In genomic region chr19:33386361-33386858, GRCh38 we compare ENCODE assay signal across 1 cellular context.
TF ChIP-seq lines count a peak whose summit lies in the region.

No MANE protein-coding gene starts in this region.

TF ChIP-seq in HepG2, 621 proteins besides CTCF, POLR2A, EP300 and RAD21 (continued from another document):
- TF ChIP-seq, protein P1, sequence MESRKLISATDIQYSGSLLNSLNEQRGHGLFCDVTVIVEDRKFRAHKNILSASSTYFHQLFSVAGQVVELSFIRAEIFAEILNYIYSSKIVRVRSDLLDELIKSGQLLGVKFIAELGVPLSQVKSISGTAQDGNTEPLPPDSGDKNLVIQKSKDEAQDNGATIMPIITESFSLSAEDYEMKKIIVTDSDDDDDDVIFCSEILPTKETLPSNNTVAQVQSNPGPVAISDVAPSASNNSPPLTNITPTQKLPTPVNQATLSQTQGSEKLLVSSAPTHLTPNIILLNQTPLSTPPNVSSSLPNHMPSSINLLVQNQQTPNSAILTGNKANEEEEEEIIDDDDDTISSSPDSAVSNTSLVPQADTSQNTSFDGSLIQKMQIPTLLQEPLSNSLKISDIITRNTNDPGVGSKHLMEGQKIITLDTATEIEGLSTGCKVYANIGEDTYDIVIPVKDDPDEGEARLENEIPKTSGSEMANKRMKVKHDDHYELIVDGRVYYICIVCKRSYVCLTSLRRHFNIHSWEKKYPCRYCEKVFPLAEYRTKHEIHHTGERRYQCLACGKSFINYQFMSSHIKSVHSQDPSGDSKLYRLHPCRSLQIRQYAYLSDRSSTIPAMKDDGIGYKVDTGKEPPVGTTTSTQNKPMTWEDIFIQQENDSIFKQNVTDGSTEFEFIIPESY (CRISPR knock-in tag; IDR thresholded peaks at IDR 0.05) = peak; percentile 50; the same call in 1 of the 2 replicates
- TF ChIP-seq ZNF263 (CRISPR knock-in tag; IDR thresholded peaks at IDR 0.05) (peak; percentile 89), ZFP91 (CRISPR knock-in tag; IDR thresholded peaks at IDR 0.05; ENCODE audit: borderline replicate concordance) (no peak), ZSCAN30 (CRISPR knock-in tag; IDR thresholded peaks at IDR 0.05) (no peak), ZNF687 (CRISPR knock-in tag; IDR thresholded peaks at IDR 0.05) (0 out of 2 replicates have a peak, but pooled peaks have one; percentile 12), CREB1 (IDR thresholded peaks at IDR 0.05) (no peak), CREB1 (CRISPR knock-in tag; IDR thresholded peaks at IDR 0.05) (no peak), ZNF691 (CRISPR knock-in tag; IDR thresholded peaks at IDR 0.05; ENCODE audit: borderline replicate concordance, low read depth) (no peak), ZFP62 (CRISPR knock-in tag; IDR thresholded peaks at IDR 0.05) (no peak)
- TF ChIP-seq, protein P2, sequence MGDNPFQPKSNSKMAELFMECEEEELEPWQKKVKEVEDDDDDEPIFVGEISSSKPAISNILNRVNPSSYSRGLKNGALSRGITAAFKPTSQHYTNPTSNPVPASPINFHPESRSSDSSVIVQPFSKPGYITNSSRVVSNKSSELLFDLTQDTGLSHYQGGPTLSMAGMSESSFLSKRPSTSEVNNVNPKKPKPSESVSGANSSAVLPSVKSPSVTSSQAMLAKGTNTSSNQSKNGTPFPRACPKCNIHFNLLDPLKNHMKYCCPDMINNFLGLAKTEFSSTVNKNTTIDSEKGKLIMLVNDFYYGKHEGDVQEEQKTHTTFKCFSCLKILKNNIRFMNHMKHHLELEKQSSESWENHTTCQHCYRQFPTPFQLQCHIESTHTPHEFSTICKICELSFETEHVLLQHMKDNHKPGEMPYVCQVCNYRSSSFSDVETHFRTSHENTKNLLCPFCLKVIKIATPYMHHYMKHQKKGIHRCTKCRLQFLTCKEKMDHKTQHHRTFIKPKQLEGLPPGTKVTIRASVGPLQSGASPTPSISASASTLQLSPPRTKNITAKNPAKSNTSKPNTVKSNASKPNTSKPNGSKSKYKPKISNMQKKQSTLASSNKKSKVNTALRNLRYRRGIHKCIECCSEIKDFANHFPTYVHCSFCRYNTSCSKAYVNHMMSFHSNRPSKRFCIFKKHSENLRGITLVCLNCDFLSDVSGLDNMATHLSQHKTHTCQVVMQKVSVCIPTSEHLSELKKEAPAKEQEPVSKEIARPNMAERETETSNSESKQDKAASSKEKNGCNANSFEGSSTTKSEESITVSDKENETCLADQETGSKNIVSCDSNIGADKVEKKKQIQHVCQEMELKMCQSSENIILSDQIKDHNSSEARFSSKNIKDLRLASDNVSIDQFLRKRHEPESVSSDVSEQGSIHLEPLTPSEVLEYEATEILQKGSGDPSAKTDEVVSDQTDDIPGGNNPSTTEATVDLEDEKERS (CRISPR knock-in tag; IDR thresholded peaks at IDR 0.05) = no peak
